In the genomic region with DNA sequence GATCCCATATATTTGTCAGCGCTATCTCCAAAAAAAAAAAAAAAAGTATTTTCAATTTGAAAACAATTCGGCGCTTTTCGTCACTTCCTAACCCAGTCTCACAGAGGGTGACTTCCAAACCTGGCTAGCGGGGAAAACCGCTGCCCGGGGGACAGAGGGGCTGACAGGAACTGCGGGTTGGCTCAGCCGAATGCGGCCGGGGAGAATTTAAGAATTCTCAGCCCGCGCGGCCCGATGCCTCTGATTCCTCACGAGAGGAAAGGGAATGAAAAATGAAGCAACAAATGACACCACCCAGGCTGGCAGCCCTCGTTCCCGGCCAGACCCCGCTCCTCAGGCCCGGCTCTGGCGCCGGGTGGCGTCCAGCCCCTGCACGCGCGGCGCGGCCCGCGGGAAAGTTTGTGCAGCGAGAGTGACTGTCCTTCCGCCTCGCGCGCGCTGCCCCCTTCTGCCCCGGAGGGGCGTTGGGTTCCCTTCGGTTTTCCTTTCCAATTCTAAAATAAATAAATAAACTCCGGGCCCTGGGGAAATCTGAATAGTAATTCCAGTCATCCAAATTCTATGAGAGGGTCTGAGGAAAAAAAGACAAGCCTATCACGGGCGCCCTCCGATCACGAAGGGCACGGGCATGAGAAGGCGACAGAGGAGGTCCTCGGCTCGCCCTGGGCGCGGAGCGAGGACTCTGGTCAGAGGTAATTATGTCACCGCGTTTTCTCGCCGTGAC, we compare ENCODE assay signal across 10 cellular contexts. TPM values are rescaled to one million over a fixed set of nuclear protein-coding genes. Genes with fewer than 3 reads are reported as not detected.
A peak's percentile ranks its signal among the peaks of the same experiment; 100 is the strongest.
DNase-seq lines count a peak whose midpoint lies in the region; ATAC-seq and TF ChIP-seq lines count a peak whose summit lies in the region.
"Had no signal": no experiment of that assay in that cellular context is flagged by ENCODE, and none has a peak within 500 bp of the region (broad histone marks: within the 10 kb centered on the region; RNA-seq: fewer than 3 reads in every experiment).

No MANE protein-coding gene starts in this region.

- peaks cover 100% of the 10 kb centered on the region for H3K27me3 ChIP-seq in suprapubic skin

- intact Hi-C loops in activated CD4-positive, alpha-beta memory T cell treated with anti-CD3 and anti-CD28 coated beads for 36 hours (cut with micrococcal nuclease): loop anchor here (2.0 to 10.0 kb wide), 3 partner anchors 15 to 769 kb away; partner anchors contain the start of genes EIF3M and RCN1

- peaks cover 4% of the 10 kb centered on the region for H3K36me3 Mint-ChIP-seq in activated naive CD4-positive, alpha-beta T cell treated with anti-CD3 and anti-CD28 coated beads, Interleukin-2, amount 10 ng/mL, durations not matched to agents 7 days and 5 days
- peaks cover 4% of the 10 kb centered on the region for H3K36me3 Mint-ChIP-seq in activated CD4-positive, alpha-beta memory T cell treated with anti-CD3 and anti-CD28 coated beads for 36 hours

- no peak for DNase-seq in activated naive CD4-positive, alpha-beta T cell treated with anti-CD3 and anti-CD28 coated beads, Interleukin-2, amount 10 ng/mL, durations not matched to agents 7 days and 5 days
- no peak for DNase-seq in activated naive CD4-positive, alpha-beta T cell treated with Interleukin-2 at 50 U/mL for 16 hours
- DNase-seq in activated CD4-positive, alpha-beta memory T cell treated with anti-CD3 and anti-CD28 coated beads for 36 hours: no peak
- DNase-seq in suprapubic skin (ENCODE audit: low spot score in 2 of 2): no peak
- DNase-seq in activated effector memory CD4-positive, alpha-beta T cell treated with anti-CD3 and anti-CD28 coated beads, Interleukin-2, amount 50 U/mL, for 16 hours: no peak
- DNase-seq: NCI-H1048 had no signal

- no peaks in the 10 kb centered on the region for H3K36me3 ChIP-seq in suprapubic skin

- ATAC-seq in GM18873 (IDR thresholded peaks at IDR 0.05; ENCODE audit: low FRiP score, unreplicated experiment): no peak
- no peak for ATAC-seq in HG02973 (IDR thresholded peaks at IDR 0.05; ENCODE audit: unreplicated experiment)
- ATAC-seq: activated CD4-positive, CD25-positive, alpha-beta regulatory T cell treated with anti-CD3 and anti-CD28 coated beads, Interleukin-2, amount 50 U/mL, for 24 hours had no signal

- H3K9me3 Mint-ChIP-seq in activated naive CD4-positive, alpha-beta T cell treated with anti-CD3 and anti-CD28 coated beads, Interleukin-2, amount 10 ng/mL, durations not matched to agents 7 days and 5 days: no peaks in the 10 kb centered on the region
- H3K9me3 Mint-ChIP-seq in activated CD4-positive, alpha-beta memory T cell treated with anti-CD3 and anti-CD28 coated beads for 36 hours: no peaks in the 10 kb centered on the region

- H3K27ac Mint-ChIP-seq in activated naive CD4-positive, alpha-beta T cell treated with anti-CD3 and anti-CD28 coated beads, Interleukin-2, amount 10 ng/mL, durations not matched to agents 7 days and 5 days: peak overlapping the region; percentile 62
- no peak overlapping the region for H3K27ac Mint-ChIP-seq in activated CD4-positive, alpha-beta memory T cell treated with anti-CD3 and anti-CD28 coated beads for 36 hours

- H3K4me3 ChIP-seq in iPS-18c (ENCODE audit: insufficient read depth, low read depth, low read length) (peak overlapping the region; percentile 15; the same call in 1 of the 2 replicates), suprapubic skin (peak overlapping the region; percentile 45)

- CTCF ChIA-PET in activated naive CD4-positive, alpha-beta T cell treated with anti-CD3 and anti-CD28 coated beads, Interleukin-2, amount 10 ng/mL, durations not matched to agents 7 days and 5 days (lab: Charles Lee): no interaction called here
- CTCF ChIA-PET in activated CD4-positive, alpha-beta memory T cell treated with anti-CD3 and anti-CD28 coated beads for 36 hours (lab: Charles Lee): no interaction called here

- peaks cover 82% of the 10 kb centered on the region for H3K4me1 ChIP-seq in suprapubic skin

- no peak for TF ChIP-seq POLR2A in suprapubic skin (IDR thresholded peaks at IDR 0.05)

- POLR2A ChIA-PET in activated CD4-positive, alpha-beta memory T cell treated with anti-CD3 and anti-CD28 coated beads for 36 hours (lab: Charles Lee): no interaction called here

- H3K9me3 ChIP-seq in iPS-18c (ENCODE audit: control insufficient read depth, insufficient read depth, low read length) (no peaks in the 10 kb centered on the region), suprapubic skin (no peaks in the 10 kb centered on the region)

- H3K27ac ChIP-seq in suprapubic skin: no peak overlapping the region

- H3K4me1 Mint-ChIP-seq in activated naive CD4-positive, alpha-beta T cell treated with anti-CD3 and anti-CD28 coated beads, Interleukin-2, amount 10 ng/mL, durations not matched to agents 7 days and 5 days: peaks cover 32% of the 10 kb centered on the region
- peaks cover 40% of the 10 kb centered on the region for H3K4me1 Mint-ChIP-seq in activated CD4-positive, alpha-beta memory T cell treated with anti-CD3 and anti-CD28 coated beads for 36 hours (ENCODE audit: low read depth)

- no peak for TF ChIP-seq EP300 in suprapubic skin (IDR thresholded peaks at IDR 0.05)

- TF ChIP-seq CTCF in suprapubic skin (IDR thresholded peaks at IDR 0.05): no peak

- peaks cover 100% of the 10 kb centered on the region for H3K27me3 Mint-ChIP-seq in activated naive CD4-positive, alpha-beta T cell treated with anti-CD3 and anti-CD28 coated beads, Interleukin-2, amount 10 ng/mL, durations not matched to agents 7 days and 5 days
- H3K27me3 Mint-ChIP-seq in activated CD4-positive, alpha-beta memory T cell treated with anti-CD3 and anti-CD28 coated beads for 36 hours: peaks cover 67% of the 10 kb centered on the region

- 3% methylated on average over 55 of the region's 55 CpGs for WGBS in suprapubic skin

- H3K4me3 Mint-ChIP-seq in activated naive CD4-positive, alpha-beta T cell treated with anti-CD3 and anti-CD28 coated beads, Interleukin-2, amount 10 ng/mL, durations not matched to agents 7 days and 5 days: no peak overlapping the region
- peak overlapping the region; percentile 27 for H3K4me3 Mint-ChIP-seq in activated CD4-positive, alpha-beta memory T cell treated with anti-CD3 and anti-CD28 coated beads for 36 hours

RNA-seq across cellular contexts. Expression of gene PAX6, which starts 4.8 kb away (rescaled TPM):
- not detected for total RNA-seq in activated CD4-positive, alpha-beta memory T cell treated with anti-CD3 and anti-CD28 coated beads for 36 hours
- 1 to 10 TPM in 1 of 4 donors, under 1 TPM in 2, not detected in 1; 0.25 to 1.1 (median 0.29) TPM for total RNA-seq in suprapubic skin
